ENCODE assay signal across 1 cellular context in genomic region chr19:5273782-5274181, GRCh38.
TF ChIP-seq lines count a peak whose summit lies in the region.

No MANE protein-coding gene starts in this region.

TF ChIP-seq in K562, 482 proteins besides CTCF, POLR2A, EP300 and RAD21 (continued from another document):
- TF ChIP-seq CREB3 (tag; conservative IDR thresholded peaks at IDR 0.05; ENCODE audit: low read depth) (no peak), HEY1 (CRISPR knock-in tag; IDR thresholded peaks at IDR 0.05; ENCODE audit: borderline replicate concordance) (no peak), ZFP36 (IDR thresholded peaks at IDR 0.05; ENCODE audit: low read depth, low read length, partially characterized antibody) (peak; percentile 26)
